1 cellular context compared by ENCODE assay signal in the genomic region with DNA sequence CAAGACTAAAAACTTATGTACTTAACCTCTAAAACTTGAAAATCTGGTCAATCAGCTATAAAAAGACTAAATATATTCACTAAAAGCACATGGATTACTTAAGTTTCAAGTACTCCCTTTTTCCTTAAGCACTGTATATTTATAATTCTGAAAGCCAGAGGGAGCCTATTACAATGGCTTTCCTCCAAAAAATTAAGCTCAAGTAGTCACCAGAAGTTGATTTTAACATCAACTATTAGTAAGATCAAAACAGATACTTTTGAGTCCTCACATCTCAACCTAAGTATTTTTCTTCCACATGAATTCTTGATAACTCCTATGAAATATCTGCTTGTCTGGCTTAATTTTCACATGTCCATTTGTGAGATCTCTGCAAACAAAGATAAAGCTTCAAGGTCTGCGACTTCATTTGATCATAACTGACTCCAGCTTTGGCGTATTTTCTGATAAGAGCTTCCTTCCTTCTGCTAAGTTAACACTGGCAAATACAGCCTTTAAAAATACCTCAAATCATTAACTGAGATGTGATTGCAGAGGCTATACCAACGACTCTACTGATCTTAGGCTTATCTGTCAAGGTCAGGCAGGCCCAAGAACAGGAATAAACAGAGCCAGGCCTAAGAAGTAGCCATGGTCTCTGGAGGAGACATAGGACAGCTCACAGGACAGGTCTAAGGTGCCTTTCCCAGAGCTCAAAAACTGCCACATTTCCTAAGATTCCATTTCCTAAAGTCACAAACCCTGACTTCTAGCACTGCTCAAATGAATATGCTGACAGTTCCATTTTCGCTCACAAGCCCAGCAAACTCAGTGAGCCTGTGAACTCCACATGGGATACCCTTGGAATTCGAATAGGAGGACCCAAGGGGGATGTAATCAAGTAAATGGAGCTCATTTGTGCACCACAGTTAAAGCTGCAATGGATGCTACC.
TF ChIP-seq lines count a peak whose summit lies in the region.

No MANE protein-coding gene starts in this region.

TF ChIP-seq in liver, 16 proteins besides CTCF, POLR2A, EP300 and RAD21 (continued from another document):
- no peak for TF ChIP-seq HNF4A (conservative IDR thresholded peaks at IDR 0.05)
- TF ChIP-seq HNF4G (IDR thresholded peaks at IDR 0.05) = no peak
